Comparison of ENCODE assay signal across 8 cellular contexts in genomic region chr1:15835741-15836510, GRCh38. TPM values are rescaled to one million over a fixed set of nuclear protein-coding genes. Genes with fewer than 3 reads are reported as not detected.
A peak's percentile ranks its signal among the peaks of the same experiment; 100 is the strongest.
DNase-seq lines count a peak whose midpoint lies in the region; ATAC-seq, FAIRE-seq and TF ChIP-seq lines count a peak whose summit lies in the region.

No MANE protein-coding gene starts in this region.

- peak overlapping the region; percentile 91 for H3K4me3 ChIP-seq in AG10803 (ENCODE audit: low read length)
- H3K4me3 ChIP-seq in kidney (ENCODE audit: low read length in 2 of 2), result peak overlapping the region; percentile 75 to 99

- H3K9ac ChIP-seq in kidney (ENCODE audit: low read length in 2 of 2), result peak overlapping the region; percentile 97 to 99

- peak; percentile 47 for ATAC-seq in HG03439 (IDR thresholded peaks at IDR 0.05; ENCODE audit: unreplicated experiment)
- peak; percentile 59 for ATAC-seq in activated CD4-positive, alpha-beta T cell treated with anti-CD3 and anti-CD28 coated beads for 36 hours

- peaks cover 7% of the 10 kb centered on the region for H3K36me3 Mint-ChIP-seq in activated CD4-positive, alpha-beta T cell treated with anti-CD3 and anti-CD28 coated beads for 36 hours (ENCODE audit: low read depth)
- no peaks in the 10 kb centered on the region for H3K36me3 Mint-ChIP-seq in chondrocyte (ENCODE audit: low read depth)

- TF ChIP-seq CTCF in AG10803 (conservative IDR thresholded peaks at IDR 0.05; ENCODE audit: low read length), result no peak
- TF ChIP-seq CTCF in chondrocyte (IDR thresholded peaks at IDR 0.05), result no peak
- TF ChIP-seq CTCF in kidney (IDR thresholded peaks at IDR 0.05; ENCODE audit: borderline replicate concordance, extremely low read depth, insufficient read depth), result no peak

- H3K27me3 Mint-ChIP-seq in activated CD4-positive, alpha-beta T cell treated with anti-CD3 and anti-CD28 coated beads for 36 hours, result no peaks in the 10 kb centered on the region
- no peaks in the 10 kb centered on the region for H3K27me3 Mint-ChIP-seq in chondrocyte (ENCODE audit: low read depth)

- peak; percentile 99 for DNase-seq in AG10803 (ENCODE audit: low read depth)
- DNase-seq in NCI-H510A treated with DMSO at 0.1 percent for 48 hours (lab: John Stamatoyannopoulos, UW), result peak; percentile 100
- DNase-seq in activated CD4-positive, alpha-beta T cell treated with anti-CD3 and anti-CD28 coated beads for 36 hours, result peak; percentile 100
- peak; percentile 100 for DNase-seq in chondrocyte (ENCODE audit: low spot score)
- peak; percentile 100 for DNase-seq in kidney
- DNase-seq in stimulated activated CD4-positive, alpha-beta T cell treated with anti-CD3 and anti-CD28 coated beads, Interleukin-12 subunit alpha, Interleukin-12 subunit beta, amount 100 ng/mL, for 48 hours (ENCODE audit: low read depth in 2 of 3, low spot score in 1 of 3), result peak; percentile 98 to 100 (median 98)

- peaks cover 0 to 2% of the 10 kb centered on the region in 2 donors for H3K4me1 ChIP-seq in kidney (ENCODE audit: control insufficient read depth in 1 of 2, insufficient read depth in 1 of 2, low read depth in 1 of 2, low read length in 2 of 2)

- H3K9me3 ChIP-seq in kidney (ENCODE audit: control insufficient read depth in 1 of 2, low read length in 2 of 2), result no peaks in the 10 kb centered on the region

- FAIRE-seq in kidney (lab: Jason Lieb, UNC), result no peak

- TF ChIP-seq POLR2A in GM19099 (IDR thresholded peaks at IDR 0.05; ENCODE audit: extremely low read depth, insufficient read length, low read depth), result peak; percentile 81

- H3K4me1 Mint-ChIP-seq in activated CD4-positive, alpha-beta T cell treated with anti-CD3 and anti-CD28 coated beads for 36 hours, result peaks cover 22% of the 10 kb centered on the region
- peaks cover 25% of the 10 kb centered on the region for H3K4me1 Mint-ChIP-seq in chondrocyte (ENCODE audit: low read depth)

- H3K36me3 ChIP-seq in kidney (ENCODE audit: control insufficient read depth in 1 of 2, insufficient read depth in 2 of 2, low read length in 2 of 2), result no peaks in the 10 kb centered on the region

- CTCF ChIA-PET in activated CD4-positive, alpha-beta T cell treated with anti-CD3 and anti-CD28 coated beads for 36 hours (lab: Charles Lee), result no interaction called here

- peak overlapping the region; percentile 90 for H3K4me3 Mint-ChIP-seq in activated CD4-positive, alpha-beta T cell treated with anti-CD3 and anti-CD28 coated beads for 36 hours
- peak overlapping the region; percentile 91 for H3K4me3 Mint-ChIP-seq in chondrocyte (ENCODE audit: unreplicated experiment)

- H3K27ac ChIP-seq in kidney (ENCODE audit: low read depth in 2 of 2, low read length in 2 of 2), result peak overlapping the region; percentile 100

- no peaks in the 10 kb centered on the region for H3K9me3 Mint-ChIP-seq in activated CD4-positive, alpha-beta T cell treated with anti-CD3 and anti-CD28 coated beads for 36 hours (ENCODE audit: low read depth)
- no peaks in the 10 kb centered on the region for H3K9me3 Mint-ChIP-seq in chondrocyte (ENCODE audit: low read depth)

- intact Hi-C loops in activated CD4-positive, alpha-beta T cell treated with anti-CD3 and anti-CD28 coated beads for 36 hours (cut with DNase I, micrococcal nuclease), result loop anchor here (1.0 to 5.0 kb wide), 13 partner anchors 11 to 531 kb away; partner anchors contain the start of genes CASP9 (in 2 of the 2), SPEN (in 2 of the 2), CPLANE2 (in 1 of the 2) and DDI2 (in 1 of the 2)
- intact Hi-C loops in kidney (cut with DNase I), result no loop called here

- H3K27ac Mint-ChIP-seq in activated CD4-positive, alpha-beta T cell treated with anti-CD3 and anti-CD28 coated beads for 36 hours, result peak overlapping the region; percentile 98
- peak overlapping the region; percentile 99 for H3K27ac Mint-ChIP-seq in chondrocyte (ENCODE audit: unreplicated experiment)

- POLR2A ChIA-PET in activated CD4-positive, alpha-beta T cell treated with anti-CD3 and anti-CD28 coated beads for 36 hours (lab: Charles Lee), result interaction anchor here (0.7 to 1.1 kb wide), 4 partner anchors 9 to 140 kb away, joined by 4 to 7 read pairs (median 4); partner anchors contain the start of gene SPEN

RNA-seq across cellular contexts. Expression of gene SPEN, which starts 11.6 kb away (rescaled TPM):
- total RNA-seq in activated CD4-positive, alpha-beta T cell treated with anti-CD3 and anti-CD28 coated beads for 36 hours, result 10 to 100 TPM; 43.2 to 52.7 TPM
- total RNA-seq in chondrocyte (38.4 to 49.7 TPM (median 39.4 TPM) in 3 replicates), kidney (70.7 TPM)
- polyA plus RNA-seq in kidney (ENCODE audit: insufficient read depth, low read depth, low replicate concordance), result 9.4 TPM

RNA-seq across cellular contexts. Expression of gene UQCRHL, which starts 28.5 kb away (rescaled TPM):
- 1 to 10 TPM; 1.4 to 1.9 TPM for total RNA-seq in activated CD4-positive, alpha-beta T cell treated with anti-CD3 and anti-CD28 coated beads for 36 hours
- total RNA-seq in chondrocyte (1.3 to 1.5 TPM (median 1.3 TPM) in 3 replicates), kidney (0.91 TPM)
- 11.8 TPM for polyA plus RNA-seq in kidney (ENCODE audit: insufficient read depth, low read depth, low replicate concordance)

Comparison
In these comparisons a context has a peak if more than half of its experiments do, and no peak if none do; other contexts are left out.
1. Peak in every context shown above with its lines: DNase-seq, ATAC-seq, H3K4me3 ChIP-seq and H3K27ac ChIP-seq.